14 cellular contexts compared by ENCODE assay signal in genomic region chr2:17615728-17616351, GRCh38.
DNase-seq lines count a peak whose midpoint lies in the region; ATAC-seq, FAIRE-seq and TF ChIP-seq lines count a peak whose summit lies in the region.
"Had no signal": no experiment of that assay in that cellular context is flagged by ENCODE, and none has a peak within 500 bp of the region (broad histone marks: within the 10 kb centered on the region; RNA-seq: fewer than 3 reads in every experiment).

No MANE protein-coding gene starts in this region.

- no peak for DNase-seq in stimulated activated naive CD8-positive, alpha-beta T cell treated with anti-CD3 and anti-CD28 coated beads, Interleukin-15, amount 100 ng/mL, for 72 hours
- no peak for DNase-seq in stimulated activated naive CD8-positive, alpha-beta T cell treated with anti-CD3 and anti-CD28 coated beads, Interleukin-15, Interleukin-2, amounts not matched to agents 100 U/mL and 50 U/mL, for 24 hours
- DNase-seq in WTC11 (ENCODE audit: low spot score): no peak
- peak; percentile 71 for DNase-seq in fibroblast of pulmonary artery (ENCODE audit: low read depth)
- peak; percentile 65 for DNase-seq in urothelium cell line (ENCODE audit: low spot score)
- no peak for DNase-seq in RKO (ENCODE audit: low spot score)
- DNase-seq in putamen (ENCODE audit: low spot score): no peak
- DNase-seq: activated CD4-positive, alpha-beta T cell treated with anti-CD3 and anti-CD28 coated beads, Interleukin-2, amount 10 ng/mL, durations not matched to agents 24 days and 14 days; activated gamma-delta T cell; trophoblast cell had no signal

- POLR2A ChIA-PET in WTC11 (lab: Charles Lee): no interaction called here

- H3K4me3 ChIP-seq in fibroblast of pulmonary artery (replicated peaks; ENCODE audit: low read depth, low read length): no peak overlapping the region

- H3K4me3 Mint-ChIP-seq in stimulated activated naive CD8-positive, alpha-beta T cell treated with anti-CD3 and anti-CD28 coated beads, Interleukin-15, amount 100 ng/mL, for 72 hours: no peak overlapping the region
- H3K4me3 Mint-ChIP-seq in WTC11: no peak overlapping the region
- H3K4me3 Mint-ChIP-seq: activated CD4-positive, alpha-beta T cell treated with anti-CD3 and anti-CD28 coated beads, Interleukin-2, amount 10 ng/mL, durations not matched to agents 24 days and 14 days; brain had no signal

- TF ChIP-seq CTCF in WTC11 (IDR thresholded peaks at IDR 0.05): no peak
- no peak for TF ChIP-seq CTCF in fibroblast of pulmonary artery (IDR thresholded peaks at IDR 0.05; ENCODE audit: low read length, missing control alignments)

- peaks cover 9% of the 10 kb centered on the region for H3K4me1 Mint-ChIP-seq in stimulated activated naive CD8-positive, alpha-beta T cell treated with anti-CD3 and anti-CD28 coated beads, Interleukin-15, amount 100 ng/mL, for 72 hours
- H3K4me1 Mint-ChIP-seq in WTC11: peaks cover 50% of the 10 kb centered on the region
- H3K4me1 Mint-ChIP-seq: activated CD4-positive, alpha-beta T cell treated with anti-CD3 and anti-CD28 coated beads, Interleukin-2, amount 10 ng/mL, durations not matched to agents 24 days and 14 days had no signal

- H3K27me3 Mint-ChIP-seq in stimulated activated naive CD8-positive, alpha-beta T cell treated with anti-CD3 and anti-CD28 coated beads, Interleukin-15, amount 100 ng/mL, for 72 hours: peaks cover 13% of the 10 kb centered on the region
- H3K27me3 Mint-ChIP-seq in WTC11 (ENCODE audit: low read depth): no peaks in the 10 kb centered on the region
- H3K27me3 Mint-ChIP-seq: brain had no signal

- H3K9me3 Mint-ChIP-seq in stimulated activated naive CD8-positive, alpha-beta T cell treated with anti-CD3 and anti-CD28 coated beads, Interleukin-15, amount 100 ng/mL, for 72 hours: no peaks in the 10 kb centered on the region
- H3K9me3 Mint-ChIP-seq in WTC11: no peaks in the 10 kb centered on the region
- H3K9me3 Mint-ChIP-seq: activated CD4-positive, alpha-beta T cell treated with anti-CD3 and anti-CD28 coated beads, Interleukin-2, amount 10 ng/mL, durations not matched to agents 24 days and 14 days; brain had no signal

- peak; percentile 65 for FAIRE-seq in urothelium cell line (lab: Jason Lieb, UNC)
- FAIRE-seq: A204.1, GM12892 had no signal

- ATAC-seq in stimulated activated naive CD8-positive, alpha-beta T cell treated with anti-CD3 and anti-CD28 coated beads, Interleukin-15, amount 100 ng/mL, for 72 hours: peak; percentile 17
- ATAC-seq in stimulated activated naive CD8-positive, alpha-beta T cell treated with anti-CD3 and anti-CD28 coated beads, Interleukin-15, Interleukin-2, amounts not matched to agents 100 U/mL and 50 U/mL, for 24 hours: no peak
- no peak for ATAC-seq in WTC11
- ATAC-seq in GM18511 (IDR thresholded peaks at IDR 0.05; ENCODE audit: unreplicated experiment): no peak

- peaks cover 27% of the 10 kb centered on the region for H3K36me3 Mint-ChIP-seq in WTC11
- H3K36me3 Mint-ChIP-seq: brain had no signal

- CTCF ChIA-PET in WTC11 (lab: Charles Lee): interaction anchor here (1.3 kb wide), 1 partner anchor 30 kb away, joined by 4 read pairs; no protein-coding TSS in a partner anchor

- H3K27ac Mint-ChIP-seq in stimulated activated naive CD8-positive, alpha-beta T cell treated with anti-CD3 and anti-CD28 coated beads, Interleukin-15, amount 100 ng/mL, for 72 hours: peak overlapping the region in 1 of 2 donors; percentile 65
- H3K27ac Mint-ChIP-seq in WTC11: peak overlapping the region; percentile 27; the same call in 1 of the 2 replicates
- H3K27ac Mint-ChIP-seq: activated CD4-positive, alpha-beta T cell treated with anti-CD3 and anti-CD28 coated beads, Interleukin-2, amount 10 ng/mL, durations not matched to agents 24 days and 14 days had no signal

TF ChIP-seq in WTC11, 78 proteins besides CTCF, POLR2A, EP300 and RAD21:
- TF ChIP-seq MLX (CRISPR knock-in tag; IDR thresholded peaks at IDR 0.05) (no peak), ZBTB21 (CRISPR knock-in tag; IDR thresholded peaks at IDR 0.05; ENCODE audit: borderline replicate concordance) (no peak), PREB (CRISPR knock-in tag; IDR thresholded peaks at IDR 0.05; ENCODE audit: borderline replicate concordance) (no peak), SMAD3 (CRISPR knock-in tag; IDR thresholded peaks at IDR 0.05; ENCODE audit: borderline replicate concordance) (no peak), OVOL2 (CRISPR knock-in tag; IDR thresholded peaks at IDR 0.05; ENCODE audit: borderline replicate concordance) (no peak), ZBTB43 (CRISPR knock-in tag; IDR thresholded peaks at IDR 0.05) (no peak), ZNF138 (CRISPR knock-in tag; conservative IDR thresholded peaks at IDR 0.05) (no peak), STAT6 (CRISPR knock-in tag; conservative IDR thresholded peaks at IDR 0.05; ENCODE audit: low read depth) (no peak), KAT7 (CRISPR knock-in tag; IDR thresholded peaks at IDR 0.05; ENCODE audit: borderline replicate concordance) (no peak), FOXP1 (CRISPR knock-in tag; IDR thresholded peaks at IDR 0.05; ENCODE audit: borderline replicate concordance) (no peak), E2F5 (CRISPR knock-in tag; IDR thresholded peaks at IDR 0.05) (no peak)

Comparison
In these comparisons a context has a peak if more than half of its experiments do, and no peak if none do; other contexts are left out.
1. DNase-seq: peak in fibroblast of pulmonary artery (single experiment) and urothelium cell line (single experiment); none in stimulated activated naive CD8-positive, alpha-beta T cell treated with anti-CD3 and anti-CD28 coated beads, Interleukin-15, amount 100 ng/mL, for 72 hours (0 of 2), stimulated activated naive CD8-positive, alpha-beta T cell treated with anti-CD3 and anti-CD28 coated beads, Interleukin-15, Interleukin-2, amounts not matched to agents 100 U/mL and 50 U/mL, for 24 hours (single experiment), WTC11 (single experiment), RKO (single experiment) and putamen (single experiment).